Comparison of ENCODE assay signal across 8 cellular contexts in genomic region chr2:134718956-134719814, GRCh38. TPM values are rescaled to one million over a fixed set of nuclear protein-coding genes. Genes with fewer than 3 reads are reported as not detected.
DNase-seq lines count a peak whose midpoint lies in the region; ATAC-seq and TF ChIP-seq lines count a peak whose summit lies in the region.

TSS of gene TMEM163 (minus strand) at chr2:134719000.

- peak within 1 kb of the TSS; percentile 15; the same call in 1 of the 2 replicates for H3K4me3 ChIP-seq in LNCaP clone FGC (ENCODE audit: low read depth, low read length)
- peak within 1 kb of the TSS in 1 of 2 donors; percentile 26 for H3K4me3 ChIP-seq in uterus

- peaks cover 0 to 13% of the 10 kb centered on the region in 2 donors for H3K4me1 ChIP-seq in uterus

- no peak for TF ChIP-seq POLR2A in uterus (IDR thresholded peaks at IDR 0.05)

- intact Hi-C loops in Right ventricle myocardium inferior (cut with DNase I) (no loop called here), cardiac septum (cut with DNase I) (no loop called here), left cardiac atrium (cut with DNase I) (no loop called here), uterus (cut with DNase I; ENCODE audit: low total_unique reads) (no loop called here)

- H3K9me3 ChIP-seq in uterus = no peaks in the 10 kb centered on the region

- H3K27me3 ChIP-seq in uterus = peaks cover 16 to 24% of the 10 kb centered on the region in 2 donors

- DNase-seq in Right ventricle myocardium inferior (ENCODE audit: missing footprints) (no peak), cardiac septum (ENCODE audit: low spot score) (no peak), LNCaP clone FGC (ENCODE audit: low read depth) (no peak), activated gamma-delta T cell treated with Interleukin-2 at 50 U/mL for 16 hours (peak; percentile 20), left cardiac atrium (no peak), retina (peak; percentile 72), NCI-H2029 (lab: John Stamatoyannopoulos, UW) (no peak), uterus (no peak)

- H3K27ac ChIP-seq in uterus = no peak within 1 kb of the TSS

- no peak for TF ChIP-seq CTCF in LNCaP clone FGC (IDR thresholded peaks at IDR 0.05; ENCODE audit: control insufficient read depth, extremely low read depth, insufficient read depth)
- no peak for TF ChIP-seq CTCF in uterus (IDR thresholded peaks at IDR 0.05)

- ATAC-seq in Right ventricle myocardium inferior (peak; percentile 31), left cardiac atrium (peak; percentile 69 to 81)

- H3K36me3 ChIP-seq in uterus = no peaks in the 10 kb centered on the region

RNA-seq across cellular contexts. Expression of gene TMEM163, which starts in this region (rescaled TPM):
- total RNA-seq in Right ventricle myocardium inferior (0.46 TPM), cardiac septum (0.38 TPM), left cardiac atrium (10 to 100 TPM in 1 of 2 donors, 1 to 10 TPM in 1; 3.5 to 11.6 TPM), uterus (1 to 10 TPM in 1 of 4 donors, under 1 TPM in 1, not detected in 2; 0.34 to 1.2 TPM)

Comparison
In these comparisons a context has a peak if more than half of its experiments do, and no peak if none do; other contexts are left out.
1. Peak in ATAC-seq in Right ventricle myocardium inferior; RNA of the gene not detected or under 1 TPM.
2. DNase-seq: peak in activated gamma-delta T cell treated with Interleukin-2 at 50 U/mL for 16 hours (single experiment) and retina (single experiment); none in Right ventricle myocardium inferior (single experiment), cardiac septum (single experiment), LNCaP clone FGC (single experiment), left cardiac atrium (single experiment), NCI-H2029 (single experiment) and uterus (0 of 2).